Comparison of ENCODE assay signal across 8 cellular contexts in genomic region chr14:68824517-68825347, GRCh38. TPM values are rescaled to one million over a fixed set of nuclear protein-coding genes. Genes with fewer than 3 reads are reported as not detected.
DNase-seq lines count a peak whose midpoint lies in the region; ATAC-seq and TF ChIP-seq lines count a peak whose summit lies in the region.

No MANE protein-coding gene starts in this region.

- no peaks in the 10 kb centered on the region for H3K9me3 ChIP-seq in adipocyte (ENCODE audit: control insufficient read depth, low read length)

- H3K4me3 ChIP-seq in adipocyte (ENCODE audit: low read length) (peak overlapping the region; percentile 12), rectal smooth muscle tissue (ENCODE audit: low read length) (peak overlapping the region; percentile 38)

- H3K9ac ChIP-seq in adipocyte (ENCODE audit: low read length) (no peak overlapping the region), rectal smooth muscle tissue (ENCODE audit: low read length) (no peak overlapping the region)

- POLR2A ChIA-PET in GM10248 (lab: Yijun Ruan, JAX), result no interaction called here

- DNase-seq in AG09319 (ENCODE audit: extremely low read depth, low read depth), result peak; percentile 38
- DNase-seq in GM10248 (ENCODE audit: extremely low spot score), result peak; percentile 58
- peak; percentile 68 to 91 for DNase-seq in NCI-H524 (lab: John Stamatoyannopoulos, UW)
- peak; percentile 82 for DNase-seq in adipocyte (ENCODE audit: low read depth)
- peak; percentile 93 for DNase-seq in left ventricle myocardium superior

- H3K27ac ChIP-seq in rectal smooth muscle tissue (ENCODE audit: low read depth, low read length), result no peak overlapping the region

- H3K4me1 ChIP-seq in adipocyte (ENCODE audit: control insufficient read depth, insufficient read depth, low read length), result no peaks in the 10 kb centered on the region
- peaks cover 3% of the 10 kb centered on the region for H3K4me1 ChIP-seq in rectal smooth muscle tissue (ENCODE audit: control insufficient read depth, insufficient read depth, low read length)

- TF ChIP-seq CTCF in AG09319 (IDR thresholded peaks at IDR 0.05; ENCODE audit: low read depth, low read length) (peak; percentile 97), GM10248 (IDR thresholded peaks at IDR 0.05; ENCODE audit: control extremely low read depth, extremely low read depth, low read depth, missing control alignments) (peak; percentile 91)

- intact Hi-C loops in left ventricle myocardium superior (cut with micrococcal nuclease), result no loop called here

- CTCF ChIA-PET in GM10248 (lab: Yijun Ruan, JAX), result interaction anchor here (0.7 to 7.6 kb wide), 32 partner anchors 10 to 987 kb away, joined by 3 to 73 read pairs (median 3); no protein-coding TSS in a partner anchor

- H3K27me3 ChIP-seq in adipocyte (replicated peaks; ENCODE audit: control insufficient read depth, insufficient read depth, low read length) (no peaks in the 10 kb centered on the region), rectal smooth muscle tissue (ENCODE audit: control insufficient read depth, insufficient read depth, low read length) (peaks cover 1% of the 10 kb centered on the region)

- H3K36me3 ChIP-seq in adipocyte (ENCODE audit: control insufficient read depth, insufficient read depth, low read length, severe bottlenecking) (no peaks in the 10 kb centered on the region), rectal smooth muscle tissue (ENCODE audit: control insufficient read depth, insufficient read depth, low read length) (no peaks in the 10 kb centered on the region)

- ATAC-seq in left ventricle myocardium superior (peak; percentile 96), GM19455 (IDR thresholded peaks at IDR 0.05; ENCODE audit: unreplicated experiment) (no peak), GM21390 (IDR thresholded peaks at IDR 0.05; ENCODE audit: unreplicated experiment) (no peak)

RNA-seq across cellular contexts. Expression of gene ZFP36L1, which starts 31.9 kb away (rescaled TPM):
- total RNA-seq in left ventricle myocardium superior, result 49.2 TPM

Comparison
In these comparisons a context has a peak if more than half of its experiments do, and no peak if none do; other contexts are left out.
1. DNase-seq: peak in every context shown above with its lines; median percentile 93 in left ventricle myocardium superior; 82 in adipocyte; 80 in NCI-H524; 58 in GM10248; 38 in AG09319.